20 cellular contexts compared by ENCODE assay signal in genomic region chr17:74530751-74531150, GRCh38. TPM values are rescaled to one million over a fixed set of nuclear protein-coding genes. Genes with fewer than 3 reads are reported as not detected.
DNase-seq lines count a peak whose midpoint lies in the region; ATAC-seq and TF ChIP-seq lines count a peak whose summit lies in the region.
"Had no signal": no experiment of that assay in that cellular context is flagged by ENCODE, and none has a peak within 500 bp of the region (broad histone marks: within the 10 kb centered on the region; RNA-seq: fewer than 3 reads in every experiment).

No MANE protein-coding gene starts in this region.

- no peak overlapping the region for H3K4me2 ChIP-seq in mammary epithelial cell (ENCODE audit: insufficient read depth, low read depth, low read length)
- H3K4me2 ChIP-seq: A549, KMS-11 had no signal

- CTCF ChIA-PET in mammary epithelial cell (lab: Charles Lee; ENCODE audit: low non-redundant PET) = no interaction called here

- BruUV-seq in mammary epithelial cell (replicated peaks; lab: Mats Ljungman, UMichigan) = no TSS peak

- no peak overlapping the region for H3K9ac ChIP-seq in mammary epithelial cell (ENCODE audit: insufficient read depth, low read length)
- H3K9ac ChIP-seq: GM23248, KMS-11 had no signal

- H2AFZ ChIP-seq in mammary epithelial cell (ENCODE audit: low read depth, low read length) = no peak overlapping the region
- H2AFZ ChIP-seq: GM23248 had no signal

- H4K20me1 ChIP-seq in mammary epithelial cell (ENCODE audit: insufficient read depth, low read length) = no peaks in the 10 kb centered on the region

- no peak overlapping the region for H3K4me3 ChIP-seq in right atrium auricular region
- no peak overlapping the region for H3K4me3 ChIP-seq in sigmoid colon
- no peak overlapping the region for H3K4me3 ChIP-seq in mammary epithelial cell (replicated peaks in 1 of 3; ENCODE audit: insufficient read depth in 1 of 3, low read depth in 2 of 3, low read length in 3 of 3)
- H3K4me3 ChIP-seq: A549, GM23248, HAP-1 had no signal

- H3K36me3 ChIP-seq in right atrium auricular region (no peaks in the 10 kb centered on the region), sigmoid colon (no peaks in the 10 kb centered on the region), mammary epithelial cell (ENCODE audit: insufficient read depth, low read length) (no peaks in the 10 kb centered on the region)
- H3K36me3 ChIP-seq: HAP-1 had no signal

- H3K27me3 Mint-ChIP-seq in dendritic cell treated with granulocyte-macrophage colony-stimulating factor and Interleukin-4, amounts not matched to agents 40 ng/mL and 50 ng/mL, for 4 days = no peaks in the 10 kb centered on the region

- H3K9me3 Mint-ChIP-seq in dendritic cell treated with granulocyte-macrophage colony-stimulating factor and Interleukin-4, amounts not matched to agents 40 ng/mL and 50 ng/mL, for 4 days = no peaks in the 10 kb centered on the region
- H3K9me3 Mint-ChIP-seq: CD8-positive, alpha-beta T cell had no signal

- 66 to 77% methylated on average over 5 of the region's 5 CpGs for WGBS in sigmoid colon, 2 donors
- 61% methylated on average over 4 of the region's 5 CpGs for WGBS in mammary epithelial cell (ENCODE audit: low coverage, missing lambda C conversion rate)

- H3K27me3 ChIP-seq in right atrium auricular region (no peaks in the 10 kb centered on the region), sigmoid colon (no peaks in the 10 kb centered on the region), mammary epithelial cell (ENCODE audit: insufficient read depth, low read length) (no peaks in the 10 kb centered on the region)

- TF ChIP-seq CTCF in right atrium auricular region (IDR thresholded peaks at IDR 0.05) (no peak), sigmoid colon (IDR thresholded peaks at IDR 0.05) (no peak), mammary epithelial cell (conservative IDR thresholded peaks at IDR 0.05 in 1 of 2, IDR thresholded peaks at IDR 0.05 in 1 of 2; ENCODE audit: extremely low read depth in 1 of 2, insufficient read depth in 1 of 2, low read depth in 1 of 2, low read length in 2 of 2) (no peak)

- H3K4me1 ChIP-seq in right atrium auricular region (no peaks in the 10 kb centered on the region), sigmoid colon (no peaks in the 10 kb centered on the region), mammary epithelial cell (ENCODE audit: insufficient read depth, low read length) (no peaks in the 10 kb centered on the region)
- H3K4me1 ChIP-seq: A549, HAP-1 had no signal

- H3K27ac ChIP-seq in right atrium auricular region = no peak overlapping the region
- no peak overlapping the region for H3K27ac ChIP-seq in sigmoid colon
- no peak overlapping the region for H3K27ac ChIP-seq in mammary epithelial cell (ENCODE audit: insufficient read depth, low read depth, low read length)
- H3K27ac ChIP-seq: A549, GM23248, KMS-11, RWPE1 had no signal

- peaks cover 22% of the 10 kb centered on the region for H3K36me3 Mint-ChIP-seq in dendritic cell treated with granulocyte-macrophage colony-stimulating factor and Interleukin-4, amounts not matched to agents 40 ng/mL and 50 ng/mL, for 4 days (ENCODE audit: low read depth)
- H3K36me3 Mint-ChIP-seq: CD8-positive, alpha-beta T cell had no signal

- no peak for TF ChIP-seq EP300 in sigmoid colon (IDR thresholded peaks at IDR 0.05)

- intact Hi-C loops in Right ventricle myocardium superior (cut with DNase I) (no loop called here), sigmoid colon (cut with DNase I) (no loop called here), mammary epithelial cell (cut with micrococcal nuclease) (no loop called here)
- intact Hi-C loops in dendritic cell treated with granulocyte-macrophage colony-stimulating factor and Interleukin-4, amounts not matched to agents 40 ng/mL and 50 ng/mL, for 4 days (cut with micrococcal nuclease) = no loop called here

- peaks cover 0 to 7% of the 10 kb centered on the region in 2 donors for H3K9me3 ChIP-seq in right atrium auricular region
- peaks cover 0 to 4% (median 0%) of the 10 kb centered on the region in 4 donors for H3K9me3 ChIP-seq in sigmoid colon
- H3K9me3 ChIP-seq in mammary epithelial cell (replicated peaks; ENCODE audit: insufficient read depth, low read length) = no peaks in the 10 kb centered on the region
- H3K9me3 ChIP-seq: HAP-1 had no signal

- H3K4me3 Mint-ChIP-seq in dendritic cell treated with granulocyte-macrophage colony-stimulating factor and Interleukin-4, amounts not matched to agents 40 ng/mL and 50 ng/mL, for 4 days = peak overlapping the region; percentile 39
- H3K4me3 Mint-ChIP-seq: CD8-positive, alpha-beta T cell had no signal

- in situ Hi-C loops in G401 (cut with HindIII; ENCODE audit: low sequenced_read_pairs) (no loop called here), mammary epithelial cell (cut with MboI; ENCODE audit: low sequenced_read_pairs in 2 of 2) (no loop called here)

- no peak for TF ChIP-seq POLR2A in sigmoid colon (IDR thresholded peaks at IDR 0.05)

- dilution Hi-C loops in mammary epithelial cell (cut with HindIII; ENCODE audit: low sequenced_read_pairs) = no loop called here

- no peak for ATAC-seq in Right ventricle myocardium superior (ENCODE audit: poor library complexity)
- ATAC-seq: A549; CD8-positive, alpha-beta T cell had no signal

- DNase-seq in right atrium auricular region (ENCODE audit: low spot score) = peak; percentile 32
- DNase-seq in Right ventricle myocardium superior = no peak
- peak; percentile 9 for DNase-seq in sigmoid colon
- no peak for DNase-seq in G401 (ENCODE audit: low spot score)
- no peak for DNase-seq in mammary epithelial cell
- no peak for DNase-seq in activated CD4-positive, alpha-beta T cell treated with anti-CD3 and anti-CD28 coated beads, Interleukin-2, amount 50 U/mL, for 48 hours
- DNase-seq: Calu3, NCI-H1436, NCI-H1930, NCI-H226, NCI-H524 had no signal

- H3K4me1 Mint-ChIP-seq in dendritic cell treated with granulocyte-macrophage colony-stimulating factor and Interleukin-4, amounts not matched to agents 40 ng/mL and 50 ng/mL, for 4 days (ENCODE audit: low read depth) = peaks cover 79% of the 10 kb centered on the region

- H3K79me2 ChIP-seq in mammary epithelial cell (ENCODE audit: insufficient read depth, low read length) = no peaks in the 10 kb centered on the region

- H3K27ac Mint-ChIP-seq in dendritic cell treated with granulocyte-macrophage colony-stimulating factor and Interleukin-4, amounts not matched to agents 40 ng/mL and 50 ng/mL, for 4 days = peak overlapping the region; percentile 76
- H3K27ac Mint-ChIP-seq: CD8-positive, alpha-beta T cell had no signal

RNA-seq across cellular contexts. Expression of gene CD300LB, which starts 0.5 kb away (rescaled TPM):
- total RNA-seq in right atrium auricular region = under 1 TPM in 1 of 2 donors, not detected in 1; 0.31 TPM
- total RNA-seq in Right ventricle myocardium superior = 0.16 TPM
- total RNA-seq in sigmoid colon = 1 to 10 TPM in 1 of 4 donors, under 1 TPM in 2, not detected in 1; 0.33 to 1.1 (median 0.55) TPM
- under 1 TPM; 0.38 to 0.60 (median 0.46) TPM for polyA plus RNA-seq in sigmoid colon
- total RNA-seq in G401 (2014; rRNA removed; shearing (Covaris generic)) = not detected in 2 replicates
- not detected for total RNA-seq in mammary epithelial cell
- not detected for polyA plus RNA-seq in mammary epithelial cell
- not detected for polyA minus RNA-seq in mammary epithelial cell
- total RNA-seq: Calu3; CD8-positive, alpha-beta T cell; GM23248; HT1080 had no signal
- polyA plus RNA-seq: A549, BJ, GM23248 had no signal

RNA-seq across cellular contexts. Expression of gene CD300C, which starts 15.2 kb away (rescaled TPM):
- total RNA-seq in right atrium auricular region = under 1 TPM in 1 of 2 donors, not detected in 1; 0.98 TPM
- total RNA-seq in Right ventricle myocardium superior = 1.00 TPM
- total RNA-seq in sigmoid colon = 1 to 10 TPM in 1 of 4 donors, under 1 TPM in 2, not detected in 1; 0.36 to 3.3 (median 0.83) TPM
- polyA plus RNA-seq in sigmoid colon = 1 to 10 TPM in 2 of 3 donors, not detected in 1; 1.1 to 1.2 TPM
- not detected in 2 replicates for total RNA-seq in G401 (2014; rRNA removed; shearing (Covaris generic))
- total RNA-seq in mammary epithelial cell = not detected
- not detected for polyA plus RNA-seq in mammary epithelial cell
- not detected for polyA minus RNA-seq in mammary epithelial cell
- total RNA-seq: Calu3; CD8-positive, alpha-beta T cell had no signal
- polyA plus RNA-seq: A549 had no signal

RNA-seq across cellular contexts. Expression of gene CD300H, which starts 36.6 kb away (rescaled TPM):
- total RNA-seq in right atrium auricular region (not detected), Right ventricle myocardium superior (not detected), sigmoid colon (not detected), mammary epithelial cell (not detected)
- polyA plus RNA-seq in sigmoid colon (under 1 TPM in 1 of 3 donors, not detected in 2; 0.20 TPM), mammary epithelial cell (not detected)
- total RNA-seq in G401 (2014; rRNA removed; shearing (Covaris generic)) = not detected in 2 replicates
- not detected for polyA minus RNA-seq in mammary epithelial cell
- total RNA-seq: Calu3; CD8-positive, alpha-beta T cell; GM23248; HT1080 had no signal
- polyA plus RNA-seq: BJ, GM23248 had no signal

Comparison
In these comparisons a context has a peak if more than half of its experiments do, and no peak if none do; other contexts are left out.
1. DNase-seq: peak in right atrium auricular region (single experiment) and sigmoid colon (single experiment); none in Right ventricle myocardium superior (single experiment), G401 (single experiment), mammary epithelial cell (single experiment) and activated CD4-positive, alpha-beta T cell treated with anti-CD3 and anti-CD28 coated beads, Interleukin-2, amount 50 U/mL, for 48 hours (0 of 2).